In the genomic region with DNA sequence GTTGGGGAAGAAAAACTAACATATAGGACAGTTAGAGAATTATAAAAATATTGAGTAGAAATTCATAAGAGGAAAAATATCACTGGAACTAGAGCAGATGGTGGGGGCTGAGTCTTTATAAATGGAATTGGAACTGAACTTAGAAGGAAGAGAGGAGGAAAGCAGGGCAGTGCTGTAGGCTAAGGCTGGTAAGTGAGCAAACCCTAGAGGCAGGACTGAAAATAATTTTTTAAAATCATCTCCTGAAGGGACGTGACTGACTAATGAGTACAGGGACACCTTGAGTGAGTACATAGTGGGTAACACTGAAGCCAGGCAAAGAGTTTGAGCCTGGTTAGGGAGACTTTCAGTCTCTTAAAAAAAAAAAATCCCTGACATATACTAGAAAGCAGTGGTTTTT, we compare ENCODE assay signal across 10 cellular contexts.
DNase-seq lines count a peak whose midpoint lies in the region; ATAC-seq lines count a peak whose summit lies in the region.
"Had no signal": no experiment of that assay in that cellular context is flagged by ENCODE, and none has a peak within 500 bp of the region (broad histone marks: within the 10 kb centered on the region; RNA-seq: fewer than 3 reads in every experiment).

No MANE protein-coding gene starts in this region.

- peak; percentile 67 for ATAC-seq in GM21367 (IDR thresholded peaks at IDR 0.05; ENCODE audit: unreplicated experiment)
- no peak for ATAC-seq in GM21717 (IDR thresholded peaks at IDR 0.05; ENCODE audit: unreplicated experiment)

- peaks cover 0 to 2% (median 0%) of the 10 kb centered on the region in 3 donors for H3K27me3 Mint-ChIP-seq in immature natural killer cell (ENCODE audit: low read depth in 3 of 3)

- peak overlapping the region in 1 of 6 donors; percentile 33 for H3K27ac Mint-ChIP-seq in immature natural killer cell

- peaks cover 9 to 18% of the 10 kb centered on the region in 2 donors for H3K4me1 Mint-ChIP-seq in immature natural killer cell

- H3K36me3 Mint-ChIP-seq in immature natural killer cell = peaks cover 0 to 6% (median 0%) of the 10 kb centered on the region in 3 donors

- no peaks in the 10 kb centered on the region for H3K9me3 Mint-ChIP-seq in immature natural killer cell
- H3K9me3 Mint-ChIP-seq: neural crest cell had no signal

- DNase-seq in AML-193 (lab: John Stamatoyannopoulos, UW) (peak; percentile 33 to 56), NOMO-1 treated with dmso at 0.1 percent for 144 hours (lab: John Stamatoyannopoulos, UW; ENCODE audit: unreplicated experiment) (peak; percentile 2), fibroblast of peridontal ligament (ENCODE audit: extremely low read depth) (peak; percentile 57), immature natural killer cell (no peak), NCI-H2227 treated with DMSO at 0.1 percent for 48 hours (lab: John Stamatoyannopoulos, UW) (no peak)
- DNase-seq in activated T-cell treated with anti-CD3 and anti-CD28 coated beads, Interleukin-2, amount 50 U/mL, for 48 hours = no peak
- DNase-seq: activated CD8-positive, alpha-beta memory T cell treated with anti-CD3 and anti-CD28 coated beads, Interleukin-2, amount 50 U/mL, for 48 hours had no signal

- H3K4me3 Mint-ChIP-seq in immature natural killer cell = no peak overlapping the region
- H3K4me3 Mint-ChIP-seq: neural crest cell had no signal

Comparison
In these comparisons a context has a peak if more than half of its experiments do, and no peak if none do; other contexts are left out.
1. DNase-seq: peak in AML-193 (2 of 2), NOMO-1 treated with dmso at 0.1 percent for 144 hours (single experiment) and fibroblast of peridontal ligament (single experiment); none in immature natural killer cell (0 of 3), NCI-H2227 treated with DMSO at 0.1 percent for 48 hours (single experiment) and activated T-cell treated with anti-CD3 and anti-CD28 coated beads, Interleukin-2, amount 50 U/mL, for 48 hours (0 of 2).